ENCODE assay signal across 8 cellular contexts in genomic region chr3:128075516-128076464, GRCh38. TPM values are rescaled to one million over a fixed set of nuclear protein-coding genes. Genes with fewer than 3 reads are reported as not detected.
DNase-seq lines count a peak whose midpoint lies in the region; ATAC-seq and TF ChIP-seq lines count a peak whose summit lies in the region.

No MANE protein-coding gene starts in this region.

- H3K27me3 ChIP-seq in GM23338 (ENCODE audit: insufficient read depth) (no peaks in the 10 kb centered on the region), ectodermal cell (ENCODE audit: control insufficient read depth, insufficient read depth, low read length, poor library complexity, severe bottlenecking) (peaks cover 25% of the 10 kb centered on the region), lung (ENCODE audit: control insufficient read depth, insufficient read depth) (no peaks in the 10 kb centered on the region)

- DNase-seq in Calu3: peak; percentile 82
- peak; percentile 89 for DNase-seq in GM23338 (ENCODE audit: low spot score)
- peak; percentile 85 for DNase-seq in NCI-H2107 (lab: John Stamatoyannopoulos, UW)
- peak; percentile 55 to 83 for DNase-seq in activated CD8-positive, alpha-beta memory T cell treated with anti-CD3 and anti-CD28 coated beads for 1 hour (ENCODE audit: extremely low read depth in 1 of 2, low read depth in 1 of 2)
- peak; percentile 89 for DNase-seq in lung (ENCODE audit: low spot score)
- DNase-seq in stimulated activated CD4-positive, alpha-beta T cell treated with anti-CD3 and anti-CD28 coated beads, Interleukin-4, amount 100 ng/mL, for 48 hours (ENCODE audit: low read depth in 2 of 2): peak; percentile 74 to 80
- DNase-seq in NCI-H748 (lab: John Stamatoyannopoulos, UW; ENCODE audit: unreplicated experiment): no peak

- H3K9me3 ChIP-seq in ectodermal cell (ENCODE audit: control insufficient read depth, low read length) (no peaks in the 10 kb centered on the region), lung (ENCODE audit: control insufficient read depth in 2 of 2, insufficient read depth in 1 of 2, low read length in 1 of 2) (no peaks in the 10 kb centered on the region)

- intact Hi-C loops in Calu3 (cut with micrococcal nuclease; ENCODE audit: unreplicated experiment): no loop called here

- H3K36me3 Mint-ChIP-seq in Calu3 (ENCODE audit: insufficient read depth, unreplicated experiment) (peaks cover 92% of the 10 kb centered on the region), GM23338 (ENCODE audit: low read depth) (peaks cover 30% of the 10 kb centered on the region)

- H3K4me1 Mint-ChIP-seq in Calu3 (ENCODE audit: low read depth, unreplicated experiment): peaks cover 12% of the 10 kb centered on the region
- H3K4me1 Mint-ChIP-seq in GM23338: peaks cover 12% of the 10 kb centered on the region

- no peaks in the 10 kb centered on the region for H3K27me3 Mint-ChIP-seq in Calu3 (ENCODE audit: unreplicated experiment)
- H3K27me3 Mint-ChIP-seq in GM23338 (ENCODE audit: insufficient read depth, low read depth, poor library complexity): peaks cover 15% of the 10 kb centered on the region

- CTCF ChIA-PET in Calu3 (lab: Charles Lee): no interaction called here

- BruUV-seq in Calu3 (replicated peaks; lab: Mats Ljungman, UMichigan): no TSS peak

- H3K9me2 ChIP-seq in GM23338 (ENCODE audit: insufficient read depth): no peaks in the 10 kb centered on the region

- H3K27ac ChIP-seq in GM23338 (ENCODE audit: low read depth): peak overlapping the region; percentile 45; the same call in 1 of the 2 replicates
- H3K27ac ChIP-seq in ectodermal cell (ENCODE audit: insufficient read depth, low read depth, low read length, poor library complexity, severe bottlenecking): no peak overlapping the region
- peak overlapping the region in 1 of 2 donors; percentile 54 for H3K27ac ChIP-seq in lung (ENCODE audit: low read depth in 1 of 2, low read length in 1 of 2)

- H3K27ac Mint-ChIP-seq in Calu3 (ENCODE audit: unreplicated experiment) (peak overlapping the region; percentile 30), GM23338 (0 out of 2 replicates have a peak overlapping the region, but pooled peaks have one; percentile 81)

- H3K4me1 ChIP-seq in GM23338 (ENCODE audit: insufficient read depth) (peaks cover 15% of the 10 kb centered on the region; the same call in 1 of the 2 replicates), ectodermal cell (ENCODE audit: control insufficient read depth, insufficient read depth, low read length) (peaks cover 13% of the 10 kb centered on the region), lung (ENCODE audit: control insufficient read depth in 2 of 2, insufficient read depth in 2 of 2, low read length in 2 of 2) (peaks cover 0 to 17% of the 10 kb centered on the region in 2 donors)

- H3K4me3 ChIP-seq in GM23338 (peak overlapping the region; percentile 68), ectodermal cell (ENCODE audit: insufficient read depth, low read depth, low read length) (peak overlapping the region; percentile 21), lung (peak overlapping the region; percentile 11)

- ATAC-seq in GM23338 (peak; percentile 69), lung (ENCODE audit: insufficient read depth, low FRiP score) (peak; percentile 91)

- H3K4me3 Mint-ChIP-seq in Calu3 (ENCODE audit: low read depth, unreplicated experiment) (peak overlapping the region; percentile 45), GM23338 (peak overlapping the region; percentile 84)

- peak overlapping the region; percentile 93 for H3K4me2 ChIP-seq in GM23338

- WGBS in ectodermal cell, 2 experiments: 2% methylated on average over 78 of the region's 78 CpGs
- WGBS in lung, 2 donors: 1 to 2% methylated on average over 68 to 78 of the region's 78 CpGs

- 0 out of 2 replicates have a peak, but pooled peaks cover 4% of the 10 kb centered on the region for H3F3A ChIP-seq in GM23338 (replicated peaks; ENCODE audit: low read depth)

- H4K20me1 ChIP-seq in GM23338 (replicated peaks; ENCODE audit: insufficient read depth): peaks cover 19% of the 10 kb centered on the region

- no peaks in the 10 kb centered on the region for H3K9me3 Mint-ChIP-seq in Calu3 (ENCODE audit: low read depth, unreplicated experiment)
- H3K9me3 Mint-ChIP-seq in GM23338: no peaks in the 10 kb centered on the region

- peak; percentile 82 for TF ChIP-seq CTCF in Calu3 (IDR thresholded peaks at IDR 0.05; ENCODE audit: unreplicated experiment)
- peak; percentile 72 to 94 for TF ChIP-seq CTCF in GM23338 (conservative IDR thresholded peaks at IDR 0.05; ENCODE audit: low read depth in 2 of 2)
- peak; percentile 92 for TF ChIP-seq CTCF in lung (IDR thresholded peaks at IDR 0.05; ENCODE audit: control extremely low read depth, extremely low read depth)

- H3K36me3 ChIP-seq in GM23338 (ENCODE audit: insufficient read depth) (peaks cover 2% of the 10 kb centered on the region; the same call in 1 of the 2 replicates), ectodermal cell (ENCODE audit: control insufficient read depth, insufficient read depth, low read length) (peaks cover 14% of the 10 kb centered on the region), lung (ENCODE audit: control insufficient read depth in 2 of 2, insufficient read depth in 2 of 2, low read length in 2 of 2) (peaks cover 13 to 25% of the 10 kb centered on the region in 2 donors)

- no peak overlapping the region for H2AFZ ChIP-seq in GM23338

- no peaks in the 10 kb centered on the region for H3K79me2 ChIP-seq in GM23338 (replicated peaks; ENCODE audit: insufficient read depth)

TF ChIP-seq in GM23338, 12 proteins besides CTCF, POLR2A, EP300 and RAD21 (continues in another document):
- TF ChIP-seq CREB1 (CRISPR knock-in tag; IDR thresholded peaks at IDR 0.05; ENCODE audit: low read depth) (peak; percentile 81), ZNF331 (CRISPR knock-in tag; IDR thresholded peaks at IDR 0.05; ENCODE audit: low read depth) (no peak)

RNA-seq across cellular contexts. Expression of gene SEC61A1, which starts 23.6 kb away (rescaled TPM):
- total RNA-seq in Calu3 (2022) (372 and 394 TPM in 2 replicates), lung (100 to 1,000 TPM; 137 to 270 TPM)
- total RNA-seq in GM23338 (2014; rRNA removed; shearing (Covaris generic)): 170 and 184 TPM in 2 replicates
- polyA plus RNA-seq in GM23338 (2016; fragmentation: Nextera tagmentation; extraction: Ambion mirVana) (44.8 and 47.3 TPM in 2 replicates), lung (100 to 1,000 TPM; 139 to 207 TPM)
- 125 TPM for polyA plus RNA-seq in ectodermal cell (2013, experiment 1 of 4)
- 136 TPM for polyA plus RNA-seq in ectodermal cell (2013, experiment 2 of 4)
- polyA plus RNA-seq in ectodermal cell (2013, experiment 3 of 4): 93.3 TPM
- polyA plus RNA-seq in ectodermal cell (2013, experiment 4 of 4): 101 TPM

RNA-seq across cellular contexts. Expression of gene RUVBL1, which starts 47.8 kb away (rescaled TPM):
- total RNA-seq in Calu3 (2022) (156 and 167 TPM in 2 replicates), lung (10 to 100 TPM; 39.6 to 43.9 TPM)
- 133 and 134 TPM in 2 replicates for total RNA-seq in GM23338 (2014; rRNA removed; shearing (Covaris generic))
- polyA plus RNA-seq in GM23338 (2016; fragmentation: Nextera tagmentation; extraction: Ambion mirVana) (136 and 137 TPM in 2 replicates), lung (10 to 100 TPM; 26.6 to 53.7 TPM)
- 98.4 TPM for polyA plus RNA-seq in ectodermal cell (2013, experiment 1 of 4)
- 97.0 TPM for polyA plus RNA-seq in ectodermal cell (2013, experiment 2 of 4)
- polyA plus RNA-seq in ectodermal cell (2013, experiment 3 of 4): 84.9 TPM
- 92.7 TPM for polyA plus RNA-seq in ectodermal cell (2013, experiment 4 of 4)

Comparison
In these comparisons a context has a peak if more than half of its experiments do, and no peak if none do; other contexts are left out.
1. H3K4me3 ChIP-seq: peak in every context shown above with its lines; median percentile 68 in GM23338; 21 in ectodermal cell; 11 in lung.